In the genomic region with DNA sequence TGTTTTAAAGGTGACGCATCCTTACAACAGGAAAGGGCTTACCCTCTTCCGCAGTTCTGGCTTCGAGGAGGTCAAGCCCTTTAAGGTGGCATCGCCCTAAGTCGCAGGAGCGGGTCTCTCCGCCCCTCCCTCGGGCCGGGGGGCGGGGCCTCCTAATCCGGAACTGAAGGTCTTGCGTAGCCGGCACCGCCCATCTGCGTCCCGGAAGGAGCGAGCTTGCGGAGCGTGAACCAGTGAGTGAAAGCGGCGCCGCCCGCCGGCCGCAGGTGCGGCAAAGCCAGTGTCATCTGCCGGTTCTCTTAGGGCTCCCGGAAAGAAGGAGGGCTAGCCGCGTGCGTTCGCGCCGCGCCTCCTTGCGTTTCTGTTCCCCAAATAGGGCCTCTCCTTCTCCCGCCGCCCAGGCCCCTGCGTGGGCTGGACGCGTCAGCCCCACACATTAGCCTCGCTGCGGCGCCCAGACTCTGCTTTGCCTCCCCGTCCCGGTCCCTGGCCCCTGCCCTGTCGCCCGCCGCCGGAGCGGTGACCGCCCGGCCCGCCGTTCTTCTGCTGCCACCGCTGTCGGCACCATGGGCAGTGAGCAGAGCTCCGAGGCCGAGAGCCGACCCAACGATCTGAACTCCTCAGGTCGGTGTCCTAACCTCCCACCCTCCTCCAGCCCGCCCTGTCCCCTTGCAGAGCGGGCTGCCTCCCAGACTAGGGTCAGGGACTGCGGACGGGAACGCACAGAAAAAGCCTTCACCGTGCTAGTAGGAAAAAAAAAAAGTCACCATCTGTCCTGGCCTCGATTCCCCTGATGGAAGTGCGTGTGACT, we compare ENCODE assay signal across 1 cellular context.
TF ChIP-seq lines count a peak whose summit lies in the region.

A gene (plus strand): TSS at position 193 of the 811 bp plus-strand sequence. CDS start 374 bp downstream, at position 567.

TF ChIP-seq in WTC11, 78 proteins besides CTCF, POLR2A, EP300 and RAD21 (continued from another document and continues in another):
- TF ChIP-seq, protein P1, sequence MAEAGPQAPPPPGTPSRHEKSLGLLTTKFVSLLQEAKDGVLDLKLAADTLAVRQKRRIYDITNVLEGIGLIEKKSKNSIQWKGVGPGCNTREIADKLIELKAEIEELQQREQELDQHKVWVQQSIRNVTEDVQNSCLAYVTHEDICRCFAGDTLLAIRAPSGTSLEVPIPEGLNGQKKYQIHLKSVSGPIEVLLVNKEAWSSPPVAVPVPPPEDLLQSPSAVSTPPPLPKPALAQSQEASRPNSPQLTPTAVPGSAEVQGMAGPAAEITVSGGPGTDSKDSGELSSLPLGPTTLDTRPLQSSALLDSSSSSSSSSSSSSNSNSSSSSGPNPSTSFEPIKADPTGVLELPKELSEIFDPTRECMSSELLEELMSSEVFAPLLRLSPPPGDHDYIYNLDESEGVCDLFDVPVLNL (CRISPR knock-in tag; IDR thresholded peaks at IDR 0.05; ENCODE audit: borderline replicate concordance, low read depth): no peak
- TF ChIP-seq, protein P2, sequence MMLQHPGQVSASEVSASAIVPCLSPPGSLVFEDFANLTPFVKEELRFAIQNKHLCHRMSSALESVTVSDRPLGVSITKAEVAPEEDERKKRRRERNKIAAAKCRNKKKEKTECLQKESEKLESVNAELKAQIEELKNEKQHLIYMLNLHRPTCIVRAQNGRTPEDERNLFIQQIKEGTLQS (CRISPR knock-in tag; conservative IDR thresholded peaks at IDR 0.05): no peak
- TF ChIP-seq NR3C1 (CRISPR knock-in tag; conservative IDR thresholded peaks at IDR 0.05; ENCODE audit: low read depth) (no peak), ZNF232 (CRISPR knock-in tag; IDR thresholded peaks at IDR 0.05) (peak; percentile 80; the same call in 1 of the 2 replicates), ZNF423 (CRISPR knock-in tag; IDR thresholded peaks at IDR 0.05) (no peak), MYBL2 (CRISPR knock-in tag; IDR thresholded peaks at IDR 0.05) (0 out of 2 replicates have a peak, but pooled peaks have one; percentile 53), ZBTB21 (CRISPR knock-in tag; IDR thresholded peaks at IDR 0.05; ENCODE audit: borderline replicate concordance) (no peak), NFE2L1 (CRISPR knock-in tag; IDR thresholded peaks at IDR 0.05) (no peak), CBFB (CRISPR knock-in tag; IDR thresholded peaks at IDR 0.05; ENCODE audit: low read depth) (no peak), OVOL2 (CRISPR knock-in tag; IDR thresholded peaks at IDR 0.05; ENCODE audit: borderline replicate concordance) (no peak), TEAD4 (CRISPR knock-in tag; IDR thresholded peaks at IDR 0.05) (no peak), ATF1 (CRISPR knock-in tag; IDR thresholded peaks at IDR 0.05) (no peak), SMAD4 (CRISPR knock-in tag; IDR thresholded peaks at IDR 0.05) (no peak), KAT7 (CRISPR knock-in tag; IDR thresholded peaks at IDR 0.05; ENCODE audit: borderline replicate concordance) (no peak), TEAD1 (CRISPR knock-in tag; IDR thresholded peaks at IDR 0.05) (peak; percentile 73), JUN (CRISPR knock-in tag; IDR thresholded peaks at IDR 0.05) (peak; percentile 60; the same call in 1 of the 2 replicates), TP53 (CRISPR knock-in tag; IDR thresholded peaks at IDR 0.05) (peak; percentile 26; the same call in 1 of the 2 replicates), ZNF263 (CRISPR knock-in tag; IDR thresholded peaks at IDR 0.05; ENCODE audit: low read depth) (no peak), ZNF219 (CRISPR knock-in tag; IDR thresholded peaks at IDR 0.05; ENCODE audit: borderline replicate concordance) (no peak), IRF2 (CRISPR knock-in tag; IDR thresholded peaks at IDR 0.05; ENCODE audit: borderline replicate concordance, low read depth) (no peak), ZNF317 (CRISPR knock-in tag; IDR thresholded peaks at IDR 0.05; ENCODE audit: borderline replicate concordance, low read depth) (no peak), CREB1 (CRISPR knock-in tag; IDR thresholded peaks at IDR 0.05) (no peak), RELA (CRISPR knock-in tag; IDR thresholded peaks at IDR 0.05; ENCODE audit: borderline replicate concordance) (peak; percentile 66; the same call in 1 of the 2 replicates)
- TF ChIP-seq, protein P3, sequence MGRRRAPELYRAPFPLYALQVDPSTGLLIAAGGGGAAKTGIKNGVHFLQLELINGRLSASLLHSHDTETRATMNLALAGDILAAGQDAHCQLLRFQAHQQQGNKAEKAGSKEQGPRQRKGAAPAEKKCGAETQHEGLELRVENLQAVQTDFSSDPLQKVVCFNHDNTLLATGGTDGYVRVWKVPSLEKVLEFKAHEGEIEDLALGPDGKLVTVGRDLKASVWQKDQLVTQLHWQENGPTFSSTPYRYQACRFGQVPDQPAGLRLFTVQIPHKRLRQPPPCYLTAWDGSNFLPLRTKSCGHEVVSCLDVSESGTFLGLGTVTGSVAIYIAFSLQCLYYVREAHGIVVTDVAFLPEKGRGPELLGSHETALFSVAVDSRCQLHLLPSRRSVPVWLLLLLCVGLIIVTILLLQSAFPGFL (CRISPR knock-in tag; IDR thresholded peaks at IDR 0.05; ENCODE audit: borderline replicate concordance): no peak
- TF ChIP-seq, protein P4, sequence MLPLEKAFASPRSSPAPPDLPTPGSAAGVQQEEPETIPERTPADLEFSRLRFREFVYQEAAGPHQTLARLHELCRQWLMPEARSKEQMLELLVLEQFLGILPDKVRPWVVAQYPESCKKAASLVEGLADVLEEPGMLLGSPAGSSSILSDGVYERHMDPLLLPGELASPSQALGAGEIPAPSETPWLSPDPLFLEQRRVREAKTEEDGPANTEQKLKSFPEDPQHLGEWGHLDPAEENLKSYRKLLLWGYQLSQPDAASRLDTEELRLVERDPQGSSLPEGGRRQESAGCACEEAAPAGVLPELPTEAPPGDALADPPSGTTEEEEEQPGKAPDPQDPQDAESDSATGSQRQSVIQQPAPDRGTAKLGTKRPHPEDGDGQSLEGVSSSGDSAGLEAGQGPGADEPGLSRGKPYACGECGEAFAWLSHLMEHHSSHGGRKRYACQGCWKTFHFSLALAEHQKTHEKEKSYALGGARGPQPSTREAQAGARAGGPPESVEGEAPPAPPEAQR (CRISPR knock-in tag; IDR thresholded peaks at IDR 0.05): no peak
- TF ChIP-seq, protein P5, sequence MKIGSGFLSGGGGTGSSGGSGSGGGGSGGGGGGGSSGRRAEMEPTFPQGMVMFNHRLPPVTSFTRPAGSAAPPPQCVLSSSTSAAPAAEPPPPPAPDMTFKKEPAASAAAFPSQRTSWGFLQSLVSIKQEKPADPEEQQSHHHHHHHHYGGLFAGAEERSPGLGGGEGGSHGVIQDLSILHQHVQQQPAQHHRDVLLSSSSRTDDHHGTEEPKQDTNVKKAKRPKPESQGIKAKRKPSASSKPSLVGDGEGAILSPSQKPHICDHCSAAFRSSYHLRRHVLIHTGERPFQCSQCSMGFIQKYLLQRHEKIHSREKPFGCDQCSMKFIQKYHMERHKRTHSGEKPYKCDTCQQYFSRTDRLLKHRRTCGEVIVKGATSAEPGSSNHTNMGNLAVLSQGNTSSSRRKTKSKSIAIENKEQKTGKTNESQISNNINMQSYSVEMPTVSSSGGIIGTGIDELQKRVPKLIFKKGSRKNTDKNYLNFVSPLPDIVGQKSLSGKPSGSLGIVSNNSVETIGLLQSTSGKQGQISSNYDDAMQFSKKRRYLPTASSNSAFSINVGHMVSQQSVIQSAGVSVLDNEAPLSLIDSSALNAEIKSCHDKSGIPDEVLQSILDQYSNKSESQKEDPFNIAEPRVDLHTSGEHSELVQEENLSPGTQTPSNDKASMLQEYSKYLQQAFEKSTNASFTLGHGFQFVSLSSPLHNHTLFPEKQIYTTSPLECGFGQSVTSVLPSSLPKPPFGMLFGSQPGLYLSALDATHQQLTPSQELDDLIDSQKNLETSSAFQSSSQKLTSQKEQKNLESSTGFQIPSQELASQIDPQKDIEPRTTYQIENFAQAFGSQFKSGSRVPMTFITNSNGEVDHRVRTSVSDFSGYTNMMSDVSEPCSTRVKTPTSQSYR (CRISPR knock-in tag; IDR thresholded peaks at IDR 0.05): 0 out of 2 replicates have a peak, but pooled peaks have one; percentile 63
- TF ChIP-seq, protein P6, sequence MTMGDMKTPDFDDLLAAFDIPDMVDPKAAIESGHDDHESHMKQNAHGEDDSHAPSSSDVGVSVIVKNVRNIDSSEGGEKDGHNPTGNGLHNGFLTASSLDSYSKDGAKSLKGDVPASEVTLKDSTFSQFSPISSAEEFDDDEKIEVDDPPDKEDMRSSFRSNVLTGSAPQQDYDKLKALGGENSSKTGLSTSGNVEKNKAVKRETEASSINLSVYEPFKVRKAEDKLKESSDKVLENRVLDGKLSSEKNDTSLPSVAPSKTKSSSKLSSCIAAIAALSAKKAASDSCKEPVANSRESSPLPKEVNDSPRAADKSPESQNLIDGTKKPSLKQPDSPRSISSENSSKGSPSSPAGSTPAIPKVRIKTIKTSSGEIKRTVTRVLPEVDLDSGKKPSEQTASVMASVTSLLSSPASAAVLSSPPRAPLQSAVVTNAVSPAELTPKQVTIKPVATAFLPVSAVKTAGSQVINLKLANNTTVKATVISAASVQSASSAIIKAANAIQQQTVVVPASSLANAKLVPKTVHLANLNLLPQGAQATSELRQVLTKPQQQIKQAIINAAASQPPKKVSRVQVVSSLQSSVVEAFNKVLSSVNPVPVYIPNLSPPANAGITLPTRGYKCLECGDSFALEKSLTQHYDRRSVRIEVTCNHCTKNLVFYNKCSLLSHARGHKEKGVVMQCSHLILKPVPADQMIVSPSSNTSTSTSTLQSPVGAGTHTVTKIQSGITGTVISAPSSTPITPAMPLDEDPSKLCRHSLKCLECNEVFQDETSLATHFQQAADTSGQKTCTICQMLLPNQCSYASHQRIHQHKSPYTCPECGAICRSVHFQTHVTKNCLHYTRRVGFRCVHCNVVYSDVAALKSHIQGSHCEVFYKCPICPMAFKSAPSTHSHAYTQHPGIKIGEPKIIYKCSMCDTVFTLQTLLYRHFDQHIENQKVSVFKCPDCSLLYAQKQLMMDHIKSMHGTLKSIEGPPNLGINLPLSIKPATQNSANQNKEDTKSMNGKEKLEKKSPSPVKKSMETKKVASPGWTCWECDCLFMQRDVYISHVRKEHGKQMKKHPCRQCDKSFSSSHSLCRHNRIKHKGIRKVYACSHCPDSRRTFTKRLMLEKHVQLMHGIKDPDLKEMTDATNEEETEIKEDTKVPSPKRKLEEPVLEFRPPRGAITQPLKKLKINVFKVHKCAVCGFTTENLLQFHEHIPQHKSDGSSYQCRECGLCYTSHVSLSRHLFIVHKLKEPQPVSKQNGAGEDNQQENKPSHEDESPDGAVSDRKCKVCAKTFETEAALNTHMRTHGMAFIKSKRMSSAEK (CRISPR knock-in tag; IDR thresholded peaks at IDR 0.05; ENCODE audit: borderline replicate concordance): no peak
- TF ChIP-seq, protein P7, sequence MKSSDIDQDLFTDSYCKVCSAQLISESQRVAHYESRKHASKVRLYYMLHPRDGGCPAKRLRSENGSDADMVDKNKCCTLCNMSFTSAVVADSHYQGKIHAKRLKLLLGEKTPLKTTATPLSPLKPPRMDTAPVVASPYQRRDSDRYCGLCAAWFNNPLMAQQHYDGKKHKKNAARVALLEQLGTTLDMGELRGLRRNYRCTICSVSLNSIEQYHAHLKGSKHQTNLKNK (CRISPR knock-in tag; IDR thresholded peaks at IDR 0.05): no peak
- TF ChIP-seq, protein P8, sequence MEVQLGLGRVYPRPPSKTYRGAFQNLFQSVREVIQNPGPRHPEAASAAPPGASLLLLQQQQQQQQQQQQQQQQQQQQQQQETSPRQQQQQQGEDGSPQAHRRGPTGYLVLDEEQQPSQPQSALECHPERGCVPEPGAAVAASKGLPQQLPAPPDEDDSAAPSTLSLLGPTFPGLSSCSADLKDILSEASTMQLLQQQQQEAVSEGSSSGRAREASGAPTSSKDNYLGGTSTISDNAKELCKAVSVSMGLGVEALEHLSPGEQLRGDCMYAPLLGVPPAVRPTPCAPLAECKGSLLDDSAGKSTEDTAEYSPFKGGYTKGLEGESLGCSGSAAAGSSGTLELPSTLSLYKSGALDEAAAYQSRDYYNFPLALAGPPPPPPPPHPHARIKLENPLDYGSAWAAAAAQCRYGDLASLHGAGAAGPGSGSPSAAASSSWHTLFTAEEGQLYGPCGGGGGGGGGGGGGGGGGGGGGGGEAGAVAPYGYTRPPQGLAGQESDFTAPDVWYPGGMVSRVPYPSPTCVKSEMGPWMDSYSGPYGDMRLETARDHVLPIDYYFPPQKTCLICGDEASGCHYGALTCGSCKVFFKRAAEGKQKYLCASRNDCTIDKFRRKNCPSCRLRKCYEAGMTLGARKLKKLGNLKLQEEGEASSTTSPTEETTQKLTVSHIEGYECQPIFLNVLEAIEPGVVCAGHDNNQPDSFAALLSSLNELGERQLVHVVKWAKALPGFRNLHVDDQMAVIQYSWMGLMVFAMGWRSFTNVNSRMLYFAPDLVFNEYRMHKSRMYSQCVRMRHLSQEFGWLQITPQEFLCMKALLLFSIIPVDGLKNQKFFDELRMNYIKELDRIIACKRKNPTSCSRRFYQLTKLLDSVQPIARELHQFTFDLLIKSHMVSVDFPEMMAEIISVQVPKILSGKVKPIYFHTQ (CRISPR knock-in tag; IDR thresholded peaks at IDR 0.05): no peak
- TF ChIP-seq, protein P9, sequence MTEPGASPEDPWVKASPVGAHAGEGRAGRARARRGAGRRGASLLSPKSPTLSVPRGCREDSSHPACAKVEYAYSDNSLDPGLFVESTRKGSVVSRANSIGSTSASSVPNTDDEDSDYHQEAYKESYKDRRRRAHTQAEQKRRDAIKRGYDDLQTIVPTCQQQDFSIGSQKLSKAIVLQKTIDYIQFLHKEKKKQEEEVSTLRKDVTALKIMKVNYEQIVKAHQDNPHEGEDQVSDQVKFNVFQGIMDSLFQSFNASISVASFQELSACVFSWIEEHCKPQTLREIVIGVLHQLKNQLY (CRISPR knock-in tag; IDR thresholded peaks at IDR 0.05): no peak
- TF ChIP-seq, protein P10, sequence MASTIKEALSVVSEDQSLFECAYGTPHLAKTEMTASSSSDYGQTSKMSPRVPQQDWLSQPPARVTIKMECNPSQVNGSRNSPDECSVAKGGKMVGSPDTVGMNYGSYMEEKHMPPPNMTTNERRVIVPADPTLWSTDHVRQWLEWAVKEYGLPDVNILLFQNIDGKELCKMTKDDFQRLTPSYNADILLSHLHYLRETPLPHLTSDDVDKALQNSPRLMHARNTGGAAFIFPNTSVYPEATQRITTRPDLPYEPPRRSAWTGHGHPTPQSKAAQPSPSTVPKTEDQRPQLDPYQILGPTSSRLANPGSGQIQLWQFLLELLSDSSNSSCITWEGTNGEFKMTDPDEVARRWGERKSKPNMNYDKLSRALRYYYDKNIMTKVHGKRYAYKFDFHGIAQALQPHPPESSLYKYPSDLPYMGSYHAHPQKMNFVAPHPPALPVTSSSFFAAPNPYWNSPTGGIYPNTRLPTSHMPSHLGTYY (CRISPR knock-in tag; IDR thresholded peaks at IDR 0.05): no peak
- TF ChIP-seq, protein P11, sequence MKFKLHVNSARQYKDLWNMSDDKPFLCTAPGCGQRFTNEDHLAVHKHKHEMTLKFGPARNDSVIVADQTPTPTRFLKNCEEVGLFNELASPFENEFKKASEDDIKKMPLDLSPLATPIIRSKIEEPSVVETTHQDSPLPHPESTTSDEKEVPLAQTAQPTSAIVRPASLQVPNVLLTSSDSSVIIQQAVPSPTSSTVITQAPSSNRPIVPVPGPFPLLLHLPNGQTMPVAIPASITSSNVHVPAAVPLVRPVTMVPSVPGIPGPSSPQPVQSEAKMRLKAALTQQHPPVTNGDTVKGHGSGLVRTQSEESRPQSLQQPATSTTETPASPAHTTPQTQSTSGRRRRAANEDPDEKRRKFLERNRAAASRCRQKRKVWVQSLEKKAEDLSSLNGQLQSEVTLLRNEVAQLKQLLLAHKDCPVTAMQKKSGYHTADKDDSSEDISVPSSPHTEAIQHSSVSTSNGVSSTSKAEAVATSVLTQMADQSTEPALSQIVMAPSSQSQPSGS (CRISPR knock-in tag; IDR thresholded peaks at IDR 0.05; ENCODE audit: borderline replicate concordance, low read depth): no peak
- TF ChIP-seq, protein P12, sequence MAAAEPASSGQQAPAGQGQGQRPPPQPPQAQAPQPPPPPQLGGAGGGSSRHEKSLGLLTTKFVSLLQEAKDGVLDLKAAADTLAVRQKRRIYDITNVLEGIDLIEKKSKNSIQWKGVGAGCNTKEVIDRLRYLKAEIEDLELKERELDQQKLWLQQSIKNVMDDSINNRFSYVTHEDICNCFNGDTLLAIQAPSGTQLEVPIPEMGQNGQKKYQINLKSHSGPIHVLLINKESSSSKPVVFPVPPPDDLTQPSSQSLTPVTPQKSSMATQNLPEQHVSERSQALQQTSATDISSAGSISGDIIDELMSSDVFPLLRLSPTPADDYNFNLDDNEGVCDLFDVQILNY (CRISPR knock-in tag; IDR thresholded peaks at IDR 0.05): 0 out of 2 replicates have a peak, but pooled peaks have one; percentile 47
